Comparison of ENCODE assay signal across 9 cellular contexts in the genomic region with DNA sequence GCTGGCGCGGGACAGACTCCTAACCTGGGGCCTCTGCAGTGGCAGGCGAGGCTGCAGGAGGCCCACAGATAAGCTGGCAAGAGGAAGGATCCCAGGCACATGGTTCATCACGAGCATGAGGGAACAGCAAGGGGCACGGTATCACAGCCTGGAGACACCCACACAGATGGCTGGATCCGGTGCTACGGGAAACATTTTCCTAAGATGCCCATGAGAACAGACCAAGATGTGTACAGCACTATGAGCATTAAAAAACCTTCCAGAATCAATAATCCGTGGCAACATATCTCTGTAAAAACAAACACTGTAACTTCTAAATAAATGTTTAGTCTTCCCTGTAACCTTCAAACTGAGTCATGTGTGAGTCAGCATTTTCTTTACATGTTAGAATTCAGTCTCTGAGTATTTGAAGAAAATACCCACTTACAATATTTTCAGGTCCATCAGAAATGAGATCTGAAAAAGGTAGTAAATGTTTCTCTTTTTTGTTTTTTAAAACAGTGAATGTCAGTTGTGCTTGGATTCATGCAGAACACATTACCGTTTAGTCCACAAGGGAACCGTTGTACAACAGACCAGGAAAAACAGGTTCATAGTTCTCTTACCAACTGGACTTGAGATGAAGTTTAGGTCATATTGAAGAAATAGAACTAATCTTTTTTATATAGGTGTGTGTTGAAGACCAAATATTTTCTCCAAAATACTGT.
DNase-seq lines count a peak whose midpoint lies in the region; ATAC-seq and TF ChIP-seq lines count a peak whose summit lies in the region.
"Had no signal": no experiment of that assay in that cellular context is flagged by ENCODE, and none has a peak within 500 bp of the region (broad histone marks: within the 10 kb centered on the region; RNA-seq: fewer than 3 reads in every experiment).

No MANE protein-coding gene starts in this region.

- H3K4me1 ChIP-seq in osteoblast (ENCODE audit: insufficient read depth, low read length) = peaks cover 17% of the 10 kb centered on the region
- peaks cover 9% of the 10 kb centered on the region for H3K4me1 ChIP-seq in HAP-1

- H3K9me3 ChIP-seq in osteoblast (ENCODE audit: low read depth, low read length) = no peaks in the 10 kb centered on the region
- no peaks in the 10 kb centered on the region for H3K9me3 ChIP-seq in HAP-1
- H3K9me3 ChIP-seq: neutrophil had no signal

- H3K4me3 ChIP-seq in osteoblast (ENCODE audit: insufficient read depth, low read length) (peak overlapping the region; percentile 29), HAP-1 (no peak overlapping the region), coronary artery (no peak overlapping the region)

- ATAC-seq in GM19467 (IDR thresholded peaks at IDR 0.05; ENCODE audit: unreplicated experiment) = no peak

- DNase-seq in DMS 273 (lab: John Stamatoyannopoulos, UW; ENCODE audit: unreplicated experiment) (peak; percentile 88), NCI-H460 (ENCODE audit: extremely low read depth, low read depth) (peak; percentile 44), epithelial cell of prostate (ENCODE audit: low read depth, low spot score) (no peak), osteoblast (ENCODE audit: insufficient read length, low spot score, missing footprints) (peak; percentile 95), DMS79 treated with DMSO at 0.1 percent for 48 hours (lab: John Stamatoyannopoulos, UW) (no peak), HAP-1 (ENCODE audit: low spot score in 2 of 2) (no peak), coronary artery (ENCODE audit: low spot score) (no peak)

- H3K27me3 ChIP-seq in osteoblast (ENCODE audit: insufficient read depth, low read length) (no peaks in the 10 kb centered on the region), HAP-1 (ENCODE audit: low read depth) (no peaks in the 10 kb centered on the region)
- H3K27me3 ChIP-seq: neutrophil had no signal

- in situ Hi-C loops in HAP-1 (cut with MboI; ENCODE audit: low sequenced_read_pairs) = loop anchor here (5.0 to 25.0 kb wide), 3 partner anchors 152 to 650 kb away; partner anchors contain the start of gene CCDC80

- H3K27ac ChIP-seq in epithelial cell of prostate (peak overlapping the region; percentile 0), osteoblast (ENCODE audit: low read depth, low read length) (peak overlapping the region; percentile 63), coronary artery (no peak overlapping the region)
- H3K27ac ChIP-seq: neutrophil had no signal

- no peaks in the 10 kb centered on the region for H3K36me3 ChIP-seq in osteoblast (ENCODE audit: insufficient read depth, low read length)
- no peaks in the 10 kb centered on the region for H3K36me3 ChIP-seq in HAP-1 (replicated peaks)
- H3K36me3 ChIP-seq: neutrophil had no signal

- no peak for TF ChIP-seq CTCF in osteoblast (IDR thresholded peaks at IDR 0.05; ENCODE audit: extremely low read depth, low read depth, low read length)
- no peak for TF ChIP-seq CTCF in coronary artery (IDR thresholded peaks at IDR 0.05)

- peak overlapping the region; percentile 41 for H2AFZ ChIP-seq in osteoblast (ENCODE audit: low read length)

- H4K20me1 ChIP-seq in osteoblast (ENCODE audit: insufficient read depth, low read length) = no peaks in the 10 kb centered on the region

- no peaks in the 10 kb centered on the region for H3K79me2 ChIP-seq in osteoblast (ENCODE audit: insufficient read depth, low read length)

- H3K4me2 ChIP-seq in osteoblast (ENCODE audit: insufficient read depth, low read length) = peak overlapping the region; percentile 65

Comparison
In these comparisons a context has a peak if more than half of its experiments do, and no peak if none do; other contexts are left out.
1. DNase-seq: peak in DMS 273 (single experiment), NCI-H460 (single experiment) and osteoblast (single experiment); none in epithelial cell of prostate (single experiment), DMS79 treated with DMSO at 0.1 percent for 48 hours (single experiment), HAP-1 (0 of 2) and coronary artery (single experiment).
2. H3K27ac ChIP-seq: peak in epithelial cell of prostate (single experiment) and osteoblast (single experiment); none in coronary artery (0 of 2).